ENCODE assay signal across 8 cellular contexts in genomic region chr14:70188292-70188607, GRCh38. TPM values are rescaled to one million over a fixed set of nuclear protein-coding genes. Genes with fewer than 3 reads are reported as not detected.
DNase-seq lines count a peak whose midpoint lies in the region; ATAC-seq and TF ChIP-seq lines count a peak whose summit lies in the region.

No MANE protein-coding gene starts in this region.

- H4K91ac ChIP-seq in H9 (ENCODE audit: insufficient read length, low read depth, low read length): no peak overlapping the region

- peak overlapping the region; percentile 83 for H3K4me3 Mint-ChIP-seq in CD8-positive, alpha-beta T cell
- peak overlapping the region; percentile 74 to 86 for H3K4me3 Mint-ChIP-seq in H9

- H3K9ac ChIP-seq in H9 (ENCODE audit: extremely low read depth, insufficient read length, low read length): no peak overlapping the region
- no peak overlapping the region for H3K9ac ChIP-seq in iPS-15b (ENCODE audit: low read depth, low read length)
- no peak overlapping the region for H3K9ac ChIP-seq in stomach smooth muscle (ENCODE audit: low read length in 2 of 2)

- H2BK20ac ChIP-seq in H9 (ENCODE audit: low read depth, low read length, poor library complexity, severe bottlenecking): no peak overlapping the region

- no peak overlapping the region for H3K27ac ChIP-seq in CD8-positive, alpha-beta T cell (ENCODE audit: low read depth, low read length)
- H3K27ac ChIP-seq in H9 (ENCODE audit: insufficient read length, low read depth, low read length) (no peak overlapping the region), stomach smooth muscle (ENCODE audit: low read length) (no peak overlapping the region)

- H3K56ac ChIP-seq in H9 (ENCODE audit: insufficient read length, low read depth, low read length): no peak overlapping the region

- TF ChIP-seq CTCF in CD8-positive, alpha-beta T cell (IDR thresholded peaks at IDR 0.05): no peak
- no peak for TF ChIP-seq CTCF in H9 (conservative IDR thresholded peaks at IDR 0.05)

- H3T11ph ChIP-seq in H9 (ENCODE audit: low read length): no peak overlapping the region

- H2BK120ac ChIP-seq in H9 (ENCODE audit: low read depth, low read length, poor library complexity, severe bottlenecking): no peak overlapping the region

- H3K36me3 Mint-ChIP-seq in CD8-positive, alpha-beta T cell: no peaks in the 10 kb centered on the region
- H3K36me3 Mint-ChIP-seq in H9 (ENCODE audit: insufficient read depth in 1 of 3, low read depth in 3 of 3): no peaks in the 10 kb centered on the region; a peak in 1 of 7 replicates

- H4K20me1 ChIP-seq in H9 (ENCODE audit: control insufficient read depth, insufficient read depth, insufficient read length): no peaks in the 10 kb centered on the region

- H3K9me3 Mint-ChIP-seq in CD8-positive, alpha-beta T cell: no peaks in the 10 kb centered on the region
- peaks cover 0 to 2% of the 10 kb centered on the region in 2 experiments; a peak in 2 of 5 replicates for H3K9me3 Mint-ChIP-seq in H9

- no peak overlapping the region for H2BK15ac ChIP-seq in H9 (ENCODE audit: low read depth, low read length)

- no peak overlapping the region for H2BK12ac ChIP-seq in H9 (ENCODE audit: insufficient read length, low read depth, low read length)

- H3K4me1 ChIP-seq in CD8-positive, alpha-beta T cell (ENCODE audit: insufficient read depth, low read length): peaks cover 16% of the 10 kb centered on the region
- H3K4me1 ChIP-seq in H9 (ENCODE audit: insufficient read depth, low read length) (peaks cover 10% of the 10 kb centered on the region), iPS-15b (ENCODE audit: control insufficient read depth, insufficient read depth, low read length) (peaks cover 12% of the 10 kb centered on the region), stomach smooth muscle (ENCODE audit: control insufficient read depth, insufficient read depth, low read length) (peaks cover 18% of the 10 kb centered on the region)

- H3K4me1 Mint-ChIP-seq in CD8-positive, alpha-beta T cell (ENCODE audit: low read depth): peaks cover 22% of the 10 kb centered on the region
- peaks cover 20 to 28% of the 10 kb centered on the region in 2 experiments for H3K4me1 Mint-ChIP-seq in H9

- H2AFZ ChIP-seq in H9 (ENCODE audit: low read length): no peak overlapping the region

- H2BK5ac ChIP-seq in H9 (ENCODE audit: insufficient read length, low read length): no peak overlapping the region

- peak overlapping the region; percentile 63 for H3K4me2 ChIP-seq in H9 (ENCODE audit: insufficient read depth, insufficient read length, low read length)

- H3K14ac ChIP-seq in H9 (ENCODE audit: insufficient read depth, low read length): no peak overlapping the region

- H3K27me3 ChIP-seq in CD8-positive, alpha-beta T cell (ENCODE audit: insufficient read depth, low read length): peaks cover 16% of the 10 kb centered on the region
- H3K27me3 ChIP-seq in H9 (ENCODE audit: insufficient read depth, low read length): peaks cover 18% of the 10 kb centered on the region; the same call in 1 of the 2 replicates
- peaks cover 58% of the 10 kb centered on the region for H3K27me3 ChIP-seq in iPS-15b (ENCODE audit: control insufficient read depth, insufficient read depth, low read length)
- peaks cover 31 to 38% of the 10 kb centered on the region in 2 donors for H3K27me3 ChIP-seq in stomach smooth muscle (ENCODE audit: control insufficient read depth in 1 of 2, insufficient read depth in 2 of 2, low read length in 2 of 2)

- POLR2A ChIA-PET in CD8-positive, alpha-beta T cell (lab: Charles Lee): no interaction called here

- intact Hi-C loops in CD8-positive, alpha-beta T cell (cut with DNase I, micrococcal nuclease): no loop called here
- intact Hi-C loops in left colon (cut with DNase I, micrococcal nuclease): no loop called here

- H3K27me3 Mint-ChIP-seq in CD8-positive, alpha-beta T cell (ENCODE audit: low read depth): peaks cover 60% of the 10 kb centered on the region
- H3K27me3 Mint-ChIP-seq in H9 (ENCODE audit: low read depth): peaks cover 72% of the 10 kb centered on the region

- H2AK5ac ChIP-seq in H9 (ENCODE audit: insufficient read length, low read length): no peak overlapping the region

- DNase-seq in CD8-positive, alpha-beta T cell: no peak
- DNase-seq in H9 (no peak), NCI-H345 treated with DMSO at 0.1 percent for 48 hours (lab: John Stamatoyannopoulos, UW; ENCODE audit: unreplicated experiment) (no peak), NCI-H187 treated with DMSO at 0.1 percent for 48 hours (lab: John Stamatoyannopoulos, UW) (no peak), left colon (no peak)
- peak; percentile 61 for DNase-seq in activated CD8-positive, alpha-beta memory T cell treated with anti-CD3 and anti-CD28 coated beads, Interleukin-2, amount 50 U/mL, for 48 hours

- H4K5ac ChIP-seq in H9 (ENCODE audit: insufficient read length, low read depth, low read length): no peak overlapping the region

- no peaks in the 10 kb centered on the region for H3K36me3 ChIP-seq in CD8-positive, alpha-beta T cell (ENCODE audit: insufficient read depth, low read length)
- no peaks in the 10 kb centered on the region for H3K36me3 ChIP-seq in iPS-15b (ENCODE audit: control insufficient read depth, insufficient read depth, low read length)
- no peaks in the 10 kb centered on the region for H3K36me3 ChIP-seq in stomach smooth muscle (ENCODE audit: control insufficient read depth in 2 of 2, insufficient read depth in 2 of 2, low read length in 2 of 2)

- WGBS in H9 (ENCODE audit: extremely low coverage, insufficient read length, low lambda C conversion rate): no CpG with 5 or more reads among the region's 36 CpGs

- no peak for ATAC-seq in CD8-positive, alpha-beta T cell
- no peak for ATAC-seq in left colon

- no peaks in the 10 kb centered on the region for H3K9me3 ChIP-seq in CD8-positive, alpha-beta T cell (ENCODE audit: low read length)
- H3K9me3 ChIP-seq in H9 (ENCODE audit: control insufficient read depth, low read depth, low read length): no peaks in the 10 kb centered on the region
- H3K9me3 ChIP-seq in iPS-15b (ENCODE audit: control insufficient read depth, insufficient read depth, low read length): no peaks in the 10 kb centered on the region
- no peaks in the 10 kb centered on the region for H3K9me3 ChIP-seq in stomach smooth muscle (ENCODE audit: control insufficient read depth in 2 of 2, low read length in 2 of 2)

- H4K8ac ChIP-seq in H9 (replicated peaks; ENCODE audit: insufficient read length, low read depth, low read length): no peak overlapping the region

- H3K23me2 ChIP-seq in H9 (ENCODE audit: insufficient read length, low read depth, low read length, poor library complexity, severe bottlenecking): peaks cover 22% of the 10 kb centered on the region

- peak overlapping the region; percentile 60 for H3K4me3 ChIP-seq in CD8-positive, alpha-beta T cell (ENCODE audit: low read depth, low read length)
- H3K4me3 ChIP-seq in iPS-15b (ENCODE audit: low read depth, low read length): peak overlapping the region; percentile 86
- H3K4me3 ChIP-seq in stomach smooth muscle (ENCODE audit: low read length in 2 of 2): peak overlapping the region; percentile 67 to 72

- no peak overlapping the region for H3K27ac Mint-ChIP-seq in CD8-positive, alpha-beta T cell
- no peak overlapping the region for H3K27ac Mint-ChIP-seq in H9

- H3K79me2 ChIP-seq in H9 (ENCODE audit: insufficient read depth, low read length): no peaks in the 10 kb centered on the region

- H3K4ac ChIP-seq in H9 (ENCODE audit: low read depth, low read length): no peak overlapping the region

- CTCF ChIA-PET in CD8-positive, alpha-beta T cell (lab: Charles Lee): no interaction called here

- H3K23ac ChIP-seq in H9 (ENCODE audit: insufficient read length, low read depth, low read length): no peak overlapping the region

- no peak overlapping the region for H3K18ac ChIP-seq in H9 (ENCODE audit: insufficient read length, low read depth, low read length)

- no peaks in the 10 kb centered on the region for H3K79me1 ChIP-seq in H9 (ENCODE audit: insufficient read depth, low read depth, low read length, poor library complexity, severe bottlenecking)

RNA-seq across cellular contexts. Expression of gene SLC8A3, which starts 0.5 kb away (rescaled TPM):
- not detected for total RNA-seq in CD8-positive, alpha-beta T cell
- total RNA-seq in H9 (2021): 0.07 and 0.13 TPM in 2 replicates
- under 1 TPM; 0.46 to 0.59 TPM for total RNA-seq in left colon
